ENCODE assay signal across 23 cellular contexts in genomic region chr17:15122857-15123256, GRCh38.
"Had no signal": no experiment of that assay in that cellular context is flagged by ENCODE, and none has a peak within 500 bp of the region (broad histone marks: within the 10 kb centered on the region; RNA-seq: fewer than 3 reads in every experiment).

No MANE protein-coding gene starts in this region.

- H3K9me3 ChIP-seq: adrenal gland, breast epithelium, testis had no signal

- H3K4me1 ChIP-seq: adrenal gland, breast epithelium, testis had no signal

- H3K27me3 ChIP-seq: breast epithelium, testis had no signal

- DNase-seq: activated CD4-positive, alpha-beta T cell treated with anti-CD3 and anti-CD28 coated beads for 1 hour; activated CD4-positive, alpha-beta T cell treated with anti-CD3 and anti-CD28 coated beads, Interleukin-2, amount 50 U/mL, for 1 hour; activated CD8-positive, alpha-beta T cell treated with anti-CD3 and anti-CD28 coated beads, Interleukin-2, amount 10 ng/mL, durations not matched to agents 7 days and 5 days; activated T-cell treated with anti-CD3 and anti-CD28 coated beads, Interleukin-2, amount 50 U/mL, for 1 hour; adrenal gland; effector memory CD8-positive, alpha-beta T cell; left colon; naive B cell; occipital lobe; posterior cingulate gyrus; stimulated activated CD4-positive, alpha-beta T cell treated with anti-CD3 and anti-CD28 coated beads, Interleukin-2, amount 100 ng/mL, for 48 hours; stimulated activated CD8-positive, alpha-beta memory T cell treated with anti-CD3 and anti-CD28 coated beads, Interleukin-4, amount 100 ng/mL, for 48 hours; stimulated activated naive B cell treated with anti-CD40 and anti-IgM and Interleukin-4, amounts not matched to agents 10 μg/mL and 1 μg/mL and 100 μg/mL, for 72 hours; testis had no signal

- H3K27ac Mint-ChIP-seq: activated CD8-positive, alpha-beta T cell treated with anti-CD3 and anti-CD28 coated beads, Interleukin-2, amount 10 ng/mL, durations not matched to agents 7 days and 5 days; activated naive CD4-positive, alpha-beta T cell treated with anti-CD3 and anti-CD28 coated beads, Interleukin-2, amount 50 U/mL, for 72 hours; activated T-helper 17 cell treated with anti-CD3 and anti-CD28 coated beads, Interleukin-2, amount 50 U/mL, for 72 hours; effector memory CD8-positive, alpha-beta T cell; naive B cell; stimulated activated naive B cell treated with anti-CD40 and anti-IgM and Interleukin-4, amounts not matched to agents 10 μg/mL and 1 μg/mL and 100 μg/mL, for 72 hours; T-helper 2 cell treated with Interferon-gamma antibody and Interleukin-4, amounts not matched to agents 5 μg/mL and 100 μg/mL, for 36 hours; type B pancreatic cell had no signal

- H3K4me3 ChIP-seq: adrenal gland, breast epithelium, lung, testis had no signal

- H3K9me3 Mint-ChIP-seq: activated naive CD4-positive, alpha-beta T cell treated with anti-CD3 and anti-CD28 coated beads, Interleukin-2, amount 50 U/mL, for 72 hours; activated T-helper 17 cell treated with anti-CD3 and anti-CD28 coated beads, Interleukin-2, amount 50 U/mL, for 72 hours; central memory CD8-positive, alpha-beta T cell; effector memory CD8-positive, alpha-beta T cell had no signal

- H3K36me3 Mint-ChIP-seq: activated naive CD4-positive, alpha-beta T cell treated with anti-CD3 and anti-CD28 coated beads, Interleukin-2, amount 50 U/mL, for 72 hours; naive B cell; stimulated activated naive B cell treated with anti-CD40 and anti-IgM and Interleukin-4, amounts not matched to agents 10 μg/mL and 1 μg/mL and 100 μg/mL, for 72 hours; type B pancreatic cell had no signal

- H3K4me3 Mint-ChIP-seq: activated CD8-positive, alpha-beta T cell treated with anti-CD3 and anti-CD28 coated beads, Interleukin-2, amount 10 ng/mL, durations not matched to agents 7 days and 5 days; activated T-helper 17 cell treated with anti-CD3 and anti-CD28 coated beads, Interleukin-2, amount 50 U/mL, for 72 hours; central memory CD8-positive, alpha-beta T cell; effector memory CD8-positive, alpha-beta T cell; naive B cell; stimulated activated naive B cell treated with anti-CD40 and anti-IgM and Interleukin-4, amounts not matched to agents 10 μg/mL and 1 μg/mL and 100 μg/mL, for 72 hours; T-helper 2 cell treated with Interferon-gamma antibody and Interleukin-4, amounts not matched to agents 5 μg/mL and 100 μg/mL, for 36 hours; type B pancreatic cell had no signal

- H3K27ac ChIP-seq: adrenal gland, breast epithelium, testis had no signal

- ATAC-seq: activated CD8-positive, alpha-beta T cell treated with anti-CD3 and anti-CD28 coated beads, Interleukin-2, amount 10 ng/mL, durations not matched to agents 7 days and 5 days; activated naive CD4-positive, alpha-beta T cell treated with anti-CD3 and anti-CD28 coated beads, Interleukin-2, amount 50 U/mL, for 72 hours; activated T-helper 17 cell treated with anti-CD3 and anti-CD28 coated beads, Interleukin-2, amount 50 U/mL, for 72 hours; effector memory CD8-positive, alpha-beta T cell; esophagus mucosa; left colon; sciatic nerve; stimulated activated naive B cell treated with anti-CD40 and anti-IgM and Interleukin-4, amounts not matched to agents 10 μg/mL and 1 μg/mL and 100 μg/mL, for 72 hours had no signal

- H3K36me3 ChIP-seq: adrenal gland, breast epithelium had no signal

- H3K4me1 Mint-ChIP-seq: activated T-helper 17 cell treated with anti-CD3 and anti-CD28 coated beads, Interleukin-2, amount 50 U/mL, for 72 hours; central memory CD8-positive, alpha-beta T cell; naive B cell; stimulated activated naive B cell treated with anti-CD40 and anti-IgM and Interleukin-4, amounts not matched to agents 10 μg/mL and 1 μg/mL and 100 μg/mL, for 72 hours had no signal
